In genomic region chr2:48725696-48726494, GRCh38 we compare ENCODE assay signal across 23 cellular contexts. TPM values are rescaled to one million over a fixed set of nuclear protein-coding genes. Genes with fewer than 3 reads are reported as not detected.
DNase-seq lines count a peak whose midpoint lies in the region; ATAC-seq and TF ChIP-seq lines count a peak whose summit lies in the region.
"Had no signal": no experiment of that assay in that cellular context is flagged by ENCODE, and none has a peak within 500 bp of the region (broad histone marks: within the 10 kb centered on the region; RNA-seq: fewer than 3 reads in every experiment).

No MANE protein-coding gene starts in this region.

- WGBS in esophagus muscularis mucosa, result 67% methylated on average over 7 of the region's 7 CpGs

- TF ChIP-seq EP300 in esophagus muscularis mucosa (IDR thresholded peaks at IDR 0.05), result no peak

- no TSS peak for BruUV-seq in Panc1 (replicated peaks; lab: Mats Ljungman, UMichigan)

- no peaks in the 10 kb centered on the region for H3K36me3 ChIP-seq in H7 (replicated peaks; ENCODE audit: control insufficient read depth, insufficient read depth, low read length)
- no peaks in the 10 kb centered on the region for H3K36me3 ChIP-seq in Panc1 (ENCODE audit: control insufficient read depth, insufficient read depth, low read length)
- no peaks in the 10 kb centered on the region for H3K36me3 ChIP-seq in esophagus muscularis mucosa
- H3K36me3 ChIP-seq: HAP-1, upper lobe of right lung had no signal

- CTCF ChIA-PET in Panc1 (lab: Charles Lee), result no interaction called here

- H3K27me3 ChIP-seq in H7 (ENCODE audit: control insufficient read depth, insufficient read depth, low read length) (no peaks in the 10 kb centered on the region), Panc1 (ENCODE audit: control insufficient read depth, insufficient read depth, low read length) (no peaks in the 10 kb centered on the region), esophagus muscularis mucosa (no peaks in the 10 kb centered on the region)
- H3K27me3 ChIP-seq: upper lobe of right lung had no signal

- DNase-seq in H7 (peak; percentile 12), Panc1 (ENCODE audit: low read depth, low spot score) (no peak), esophagus muscularis mucosa (ENCODE audit: extremely low spot score) (no peak), putamen (ENCODE audit: low spot score) (peak; percentile 64), COLO668 (lab: John Stamatoyannopoulos, UW; ENCODE audit: unreplicated experiment) (no peak), NCI-H2171 treated with DMSO at 0.1 percent for 48 hours (lab: John Stamatoyannopoulos, UW) (no peak), T-helper 1 cell (no peak)
- DNase-seq: activated CD4-positive, alpha-beta T cell treated with anti-CD3 and anti-CD28 coated beads, Interleukin-2, amount 10 ng/mL, durations not matched to agents 24 days and 14 days; activated CD8-positive, alpha-beta memory T cell treated with anti-CD3 and anti-CD28 coated beads, Interleukin-2, amount 50 U/mL, for 4 hours; activated effector memory CD4-positive, alpha-beta T cell treated with Interleukin-2 at 50 U/mL for 16 hours; amniotic stem cell; CD8-positive, alpha-beta memory T cell; central memory CD4-positive, alpha-beta T cell; kidney glomerular epithelial cell; mucosa of descending colon; NCI-H1092 treated with DMSO at 0.1 percent for 48 hours; NCI-H2171; retina; SK-N-SH; stimulated activated naive B cell treated with anti-CD40 and anti-IgM and Interleukin-4, amounts not matched to agents 10 μg/mL and 1 μg/mL and 100 μg/mL, for 72 hours; upper lobe of right lung had no signal

- H3K4me3 ChIP-seq in H7 (ENCODE audit: insufficient read depth, low read depth, low read length), result no peak overlapping the region
- no peak overlapping the region for H3K4me3 ChIP-seq in Panc1 (ENCODE audit: low read depth in 2 of 2, low read length in 2 of 2)
- H3K4me3 ChIP-seq in esophagus muscularis mucosa, result no peak overlapping the region
- H3K4me3 ChIP-seq: HAP-1, mucosa of descending colon, upper lobe of right lung had no signal

- H3K4me1 ChIP-seq in Panc1 (ENCODE audit: control insufficient read depth, insufficient read depth, low read length) (no peaks in the 10 kb centered on the region), esophagus muscularis mucosa (peaks cover 15 to 61% (median 50%) of the 10 kb centered on the region in 4 donors)

- intact Hi-C loops in Panc1 (cut with micrococcal nuclease; ENCODE audit: unreplicated experiment) (loop anchor here (10.0 kb wide), 1 partner anchor 121 kb away; no protein-coding TSS in a partner anchor), esophagus muscularis mucosa (cut with DNase I) (loop anchor here (2.0 kb wide), 1 partner anchor 125 kb away; no protein-coding TSS in a partner anchor)

- in situ Hi-C loops in Panc1 (cut with HindIII; ENCODE audit: low pct_unique_long_range_greater_than_20kb, low sequenced_read_pairs), result no loop called here

- H3K27ac ChIP-seq in Panc1 (ENCODE audit: low read length), result no peak overlapping the region
- peak overlapping the region; percentile 36 to 71 (median 67) for H3K27ac ChIP-seq in esophagus muscularis mucosa (replicated peaks in 1 of 4)
- H3K27ac ChIP-seq: KMS-11, upper lobe of right lung had no signal

- H3K9me3 ChIP-seq in Panc1 (ENCODE audit: control insufficient read depth, insufficient read depth, low read depth, low read length) (no peaks in the 10 kb centered on the region), esophagus muscularis mucosa (no peaks in the 10 kb centered on the region)
- H3K9me3 ChIP-seq: HAP-1, mucosa of descending colon, SK-N-SH, upper lobe of right lung had no signal

- 0 out of 2 replicates have a peak, but pooled peaks have one; percentile 4 for TF ChIP-seq CTCF in Panc1 (IDR thresholded peaks at IDR 0.05)
- no peak for TF ChIP-seq CTCF in esophagus muscularis mucosa (IDR thresholded peaks at IDR 0.05)

- no peak for TF ChIP-seq POLR2A in esophagus muscularis mucosa (IDR thresholded peaks at IDR 0.05; ENCODE audit: low read depth)

- POLR2A ChIA-PET in Panc1 (lab: Charles Lee), result no interaction called here

- no peak for ATAC-seq in Panc1
- ATAC-seq: mucosa of descending colon; stimulated activated naive B cell treated with anti-CD40 and anti-IgM and Interleukin-4, amounts not matched to agents 10 μg/mL and 1 μg/mL and 100 μg/mL, for 72 hours; upper lobe of right lung had no signal

RNA-seq across cellular contexts. Expression of gene LHCGR, which starts 29.6 kb away (rescaled TPM):
- 0.22 TPM in 1 of 2 replicates, not detected in the other for total RNA-seq in H7 (2014; rRNA removed; shearing (Covaris generic))
- total RNA-seq in Panc1 (2021; ENCODE audit: unreplicated experiment), result not detected
- not detected for polyA plus RNA-seq in Panc1 (2012; ENCODE audit: insufficient read length)
- 1 to 10 TPM in 3 of 4 donors, under 1 TPM in 1; 0.65 to 4.6 (median 2.8) TPM for total RNA-seq in esophagus muscularis mucosa
- total RNA-seq: activated CD4-positive, alpha-beta T cell treated with anti-CD3 and anti-CD28 coated beads, Interleukin-2, amount 10 ng/mL, durations not matched to agents 24 days and 14 days; CD8-positive, alpha-beta memory T cell; mucosa of descending colon; upper lobe of right lung had no signal
- polyA plus RNA-seq: CD8-positive, alpha-beta memory T cell; SK-N-SH had no signal

Comparison
In these comparisons a context has a peak if more than half of its experiments do, and no peak if none do; other contexts are left out.
1. DNase-seq: peak in H7 (single experiment) and putamen (single experiment); none in Panc1 (single experiment), esophagus muscularis mucosa (single experiment), COLO668 (single experiment), NCI-H2171 treated with DMSO at 0.1 percent for 48 hours (single experiment) and T-helper 1 cell (0 of 5).